ENCODE assay signal across 8 cellular contexts in the genomic region with DNA sequence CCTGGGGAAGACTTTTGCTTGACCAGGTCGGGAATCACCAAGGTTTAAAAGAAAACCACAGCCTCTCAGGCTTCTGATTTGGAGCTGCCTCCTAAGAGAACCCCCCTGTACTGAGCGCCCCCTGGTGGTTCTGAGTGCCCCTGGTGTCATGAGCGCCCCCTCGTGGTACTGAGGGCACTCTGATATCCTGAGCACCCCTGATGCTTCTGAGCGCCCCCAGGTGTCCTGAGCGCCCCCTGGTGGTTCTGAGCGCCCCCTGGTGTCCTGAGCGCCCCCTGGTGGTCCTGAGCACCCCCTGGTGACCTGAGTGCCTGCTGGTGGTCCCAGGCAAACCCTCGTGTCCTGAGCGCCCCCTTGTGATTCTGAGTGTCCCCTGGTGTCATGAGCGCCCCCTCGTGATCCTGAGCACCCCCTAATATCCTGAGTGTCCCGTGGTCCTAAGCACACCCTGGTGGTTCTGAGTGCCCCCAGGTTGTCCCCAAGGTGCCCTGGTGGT.
DNase-seq lines count a peak whose midpoint lies in the region; ATAC-seq, FAIRE-seq and TF ChIP-seq lines count a peak whose summit lies in the region.
"Not testable (repeated sequence)": the region's sequence is repeated elsewhere in the genome, so short reads cannot be mapped to it uniquely, and the experiment has no call there.

No MANE protein-coding gene starts in this region.

- H3K9me2 ChIP-seq in Loucy (replicated peaks; ENCODE audit: low read depth, low read length): not testable (repeated sequence)

- H3K9ac ChIP-seq in Loucy (ENCODE audit: low read depth, low read length, poor library complexity, severe bottlenecking); keratinocyte (ENCODE audit: control insufficient read depth, extremely low read depth, insufficient read depth, low read length): not testable (repeated sequence)

- not testable (repeated sequence) for H3K27ac ChIP-seq in keratinocyte (ENCODE audit: control insufficient read depth, insufficient read depth, low read length); testis

- H2AFZ ChIP-seq in Loucy (ENCODE audit: low read length); keratinocyte (ENCODE audit: control insufficient read depth, low read length): not testable (repeated sequence)

- not testable (repeated sequence) for H3K36me3 Mint-ChIP-seq in T-helper 2 cell treated with Interferon-gamma antibody and Interleukin-4, amounts not matched to agents 5 μg/mL and 100 μg/mL, for 36 hours (ENCODE audit: low read depth); activated CD8-positive, alpha-beta memory T cell treated with anti-CD3 and anti-CD28 coated beads, Interleukin-2, amount 10 ng/mL, durations not matched to agents 7 days and 5 days; activated naive CD8-positive, alpha-beta T cell treated with anti-CD3 and anti-CD28 coated beads, Interleukin-2, amount 10 ng/mL, durations not matched to agents 7 days and 5 days

- H3K9me3 ChIP-seq in Loucy (ENCODE audit: insufficient read depth, low read depth, low read length); keratinocyte (ENCODE audit: control insufficient read depth, low read depth, low read length); testis: not testable (repeated sequence)

- not testable (repeated sequence) for H3K36me3 ChIP-seq in Loucy (ENCODE audit: insufficient read depth, low read length); keratinocyte (ENCODE audit: control insufficient read depth in 2 of 2, extremely low read depth in 1 of 2, insufficient read depth in 2 of 2, low read length in 2 of 2); testis (ENCODE audit: low read depth, missing control alignments)

- not testable (repeated sequence) for FAIRE-seq in keratinocyte (lab: Jason Lieb, UNC)

- not testable (repeated sequence) for ATAC-seq in activated CD8-positive, alpha-beta memory T cell treated with anti-CD3 and anti-CD28 coated beads, Interleukin-2, amount 10 ng/mL, durations not matched to agents 7 days and 5 days; activated naive CD8-positive, alpha-beta T cell treated with anti-CD3 and anti-CD28 coated beads, Interleukin-2, amount 10 ng/mL, durations not matched to agents 7 days and 5 days (ENCODE audit: low read depth)

- intact Hi-C loops in testis (cut with DNase I; ENCODE audit: low total_unique reads): not testable (repeated sequence)

- not testable (repeated sequence) for H4K20me1 ChIP-seq in Loucy (ENCODE audit: insufficient read depth, low read length, poor library complexity, severe bottlenecking); keratinocyte (ENCODE audit: control insufficient read depth, extremely low read depth, insufficient read depth, low read length)

- H3K4me3 ChIP-seq in Loucy (ENCODE audit: low read length, poor library complexity, severe bottlenecking); keratinocyte (ENCODE audit: control insufficient read depth in 2 of 3, extremely low read depth in 1 of 3, insufficient read depth in 2 of 3, low read depth in 1 of 3, low read length in 3 of 3); testis: not testable (repeated sequence)

- not testable (repeated sequence) for TF ChIP-seq POLR2A in testis (IDR thresholded peaks at IDR 0.05)

- not testable (repeated sequence) for H3K9me1 ChIP-seq in keratinocyte (ENCODE audit: control insufficient read depth, extremely low read depth, insufficient read depth, low read length)

- H3K79me2 ChIP-seq in Loucy (ENCODE audit: insufficient read depth, low read length); keratinocyte (ENCODE audit: control insufficient read depth, insufficient read depth, low read length): not testable (repeated sequence)

- not testable (repeated sequence) for H3F3A ChIP-seq in Loucy (ENCODE audit: low read depth)

- H3K27ac Mint-ChIP-seq in T-helper 2 cell treated with Interferon-gamma antibody and Interleukin-4, amounts not matched to agents 5 μg/mL and 100 μg/mL, for 36 hours; activated CD8-positive, alpha-beta memory T cell treated with anti-CD3 and anti-CD28 coated beads, Interleukin-2, amount 10 ng/mL, durations not matched to agents 7 days and 5 days; activated naive CD8-positive, alpha-beta T cell treated with anti-CD3 and anti-CD28 coated beads, Interleukin-2, amount 10 ng/mL, durations not matched to agents 7 days and 5 days: not testable (repeated sequence)

- H3K27me3 ChIP-seq in Loucy (ENCODE audit: insufficient read depth, low read length, poor library complexity, severe bottlenecking); keratinocyte (ENCODE audit: control insufficient read depth, extremely low read depth, insufficient read depth, low read length); testis: not testable (repeated sequence)

- WGBS in testis, 2 donors: 37 to 44% methylated on average over 5 to 8 of the region's 13 CpGs

- H3K4me3 Mint-ChIP-seq in T-helper 2 cell treated with Interferon-gamma antibody and Interleukin-4, amounts not matched to agents 5 μg/mL and 100 μg/mL, for 36 hours; activated CD8-positive, alpha-beta memory T cell treated with anti-CD3 and anti-CD28 coated beads, Interleukin-2, amount 10 ng/mL, durations not matched to agents 7 days and 5 days; activated naive CD8-positive, alpha-beta T cell treated with anti-CD3 and anti-CD28 coated beads, Interleukin-2, amount 10 ng/mL, durations not matched to agents 7 days and 5 days: not testable (repeated sequence)

- DNase-seq in ELR (ENCODE audit: low read depth) (peak; percentile 9), testis (peak; percentile 63)
- peak; percentile 71 for DNase-seq in T-helper 2 cell treated with Interferon-gamma antibody and Interleukin-4, amounts not matched to agents 5 μg/mL and 100 μg/mL, for 36 hours (ENCODE audit: low spot score)
- DNase-seq in activated CD8-positive, alpha-beta memory T cell treated with anti-CD3 and anti-CD28 coated beads, Interleukin-2, amount 10 ng/mL, durations not matched to agents 7 days and 5 days: peak; percentile 85
- peak; percentile 76 for DNase-seq in activated naive CD8-positive, alpha-beta T cell treated with anti-CD3 and anti-CD28 coated beads, Interleukin-2, amount 10 ng/mL, durations not matched to agents 7 days and 5 days
- not testable (repeated sequence) for DNase-seq in keratinocyte (ENCODE audit: low read depth, low spot score)
- DNase-seq in stimulated activated CD4-positive, alpha-beta T cell treated with anti-CD3 and anti-CD28 coated beads, Interleukin-1b, Interleukin-23, amount 100 ng/mL, for 4 hours (ENCODE audit: low read depth in 2 of 2): peak; percentile 35 to 46

- not testable (repeated sequence) for H3K4me2 ChIP-seq in Loucy (ENCODE audit: low read depth, low read length, poor library complexity, severe bottlenecking); keratinocyte (ENCODE audit: control insufficient read depth, extremely low read depth, insufficient read depth, low read depth, low read length)

- dilution Hi-C loops in keratinocyte (cut with MboI; ENCODE audit: extremely low pct_ligation_motif_present, low sequenced_read_pairs): not testable (repeated sequence)

- peaks cover 20% of the 10 kb centered on the region for H3K4me1 Mint-ChIP-seq in T-helper 2 cell treated with Interferon-gamma antibody and Interleukin-4, amounts not matched to agents 5 μg/mL and 100 μg/mL, for 36 hours (ENCODE audit: low read depth)
- H3K4me1 Mint-ChIP-seq in activated CD8-positive, alpha-beta memory T cell treated with anti-CD3 and anti-CD28 coated beads, Interleukin-2, amount 10 ng/mL, durations not matched to agents 7 days and 5 days: peaks cover 24% of the 10 kb centered on the region
- peaks cover 33% of the 10 kb centered on the region for H3K4me1 Mint-ChIP-seq in activated naive CD8-positive, alpha-beta T cell treated with anti-CD3 and anti-CD28 coated beads, Interleukin-2, amount 10 ng/mL, durations not matched to agents 7 days and 5 days

- H3K4me1 ChIP-seq in Loucy (ENCODE audit: insufficient read depth, low read length, poor library complexity, severe bottlenecking): peaks cover 17% of the 10 kb centered on the region
- not testable (repeated sequence) for H3K4me1 ChIP-seq in keratinocyte (ENCODE audit: control insufficient read depth, extremely low read depth, insufficient read depth, low read length); testis

- not testable (repeated sequence) for H3K9me3 Mint-ChIP-seq in T-helper 2 cell treated with Interferon-gamma antibody and Interleukin-4, amounts not matched to agents 5 μg/mL and 100 μg/mL, for 36 hours; activated CD8-positive, alpha-beta memory T cell treated with anti-CD3 and anti-CD28 coated beads, Interleukin-2, amount 10 ng/mL, durations not matched to agents 7 days and 5 days (ENCODE audit: low read depth); activated naive CD8-positive, alpha-beta T cell treated with anti-CD3 and anti-CD28 coated beads, Interleukin-2, amount 10 ng/mL, durations not matched to agents 7 days and 5 days

- peak; percentile 54 for TF ChIP-seq CTCF in Loucy (conservative IDR thresholded peaks at IDR 0.05; ENCODE audit: low read length)
- TF ChIP-seq CTCF in keratinocyte (optimal IDR thresholded peaks at IDR 0.05 in 1 of 3, IDR thresholded peaks at IDR 0.05 in 1 of 3, conservative IDR thresholded peaks at IDR 0.05 in 1 of 3; ENCODE audit: extremely low read depth in 1 of 3, insufficient read depth in 2 of 3, low read length in 3 of 3): peak in 2 of 3 experiments; percentile 21 to 43
- TF ChIP-seq CTCF in testis (IDR thresholded peaks at IDR 0.05): peak in 2 of 3 experiments; percentile 41 to 51

- CTCF ChIA-PET in activated CD8-positive, alpha-beta memory T cell treated with anti-CD3 and anti-CD28 coated beads, Interleukin-2, amount 10 ng/mL, durations not matched to agents 7 days and 5 days (lab: Charles Lee): interaction anchor here (0.9 to 4.6 kb wide), 11 partner anchors 11 to 125 kb away, joined by 3 to 37 read pairs (median 4); no protein-coding TSS in a partner anchor

- peaks cover 47% of the 10 kb centered on the region for H3K27me3 Mint-ChIP-seq in T-helper 2 cell treated with Interferon-gamma antibody and Interleukin-4, amounts not matched to agents 5 μg/mL and 100 μg/mL, for 36 hours (ENCODE audit: low read depth)
- H3K27me3 Mint-ChIP-seq in activated CD8-positive, alpha-beta memory T cell treated with anti-CD3 and anti-CD28 coated beads, Interleukin-2, amount 10 ng/mL, durations not matched to agents 7 days and 5 days: peaks cover 45% of the 10 kb centered on the region
- H3K27me3 Mint-ChIP-seq in activated naive CD8-positive, alpha-beta T cell treated with anti-CD3 and anti-CD28 coated beads, Interleukin-2, amount 10 ng/mL, durations not matched to agents 7 days and 5 days: peaks cover 23% of the 10 kb centered on the region

- POLR2A ChIA-PET in activated naive CD8-positive, alpha-beta T cell treated with anti-CD3 and anti-CD28 coated beads, Interleukin-2, amount 10 ng/mL, durations not matched to agents 7 days and 5 days (lab: Charles Lee): not testable (repeated sequence)
